8 cellular contexts compared by ENCODE assay signal in the genomic region with DNA sequence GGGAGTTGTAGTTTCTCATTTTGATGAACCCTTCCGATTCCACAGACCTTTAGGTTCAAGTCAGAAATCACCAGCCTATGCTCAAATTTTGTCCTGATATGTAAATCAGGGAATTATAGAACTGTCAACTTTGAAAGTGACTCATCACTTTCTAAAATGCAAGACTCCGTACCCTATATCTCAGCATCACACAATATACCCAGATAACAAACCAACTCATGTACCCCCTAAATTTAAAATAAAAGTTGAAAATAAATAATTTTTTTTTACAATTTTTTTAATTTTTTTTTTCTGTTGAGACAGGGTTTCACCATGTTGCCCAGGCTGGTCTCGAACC.
DNase-seq lines count a peak whose midpoint lies in the region; ATAC-seq and TF ChIP-seq lines count a peak whose summit lies in the region.

No MANE protein-coding gene starts in this region.

- H3K4me3 ChIP-seq in OCI-LY3 (ENCODE audit: low read length) (peak overlapping the region; percentile 51), parathyroid adenoma (ENCODE audit: low read depth, low read length) (peak overlapping the region; percentile 86)

- no peaks in the 10 kb centered on the region for H3K9me3 ChIP-seq in OCI-LY3 (ENCODE audit: insufficient read depth, low read length)
- H3K9me3 ChIP-seq in parathyroid adenoma (ENCODE audit: control insufficient read depth, low read length) = no peaks in the 10 kb centered on the region

- peak overlapping the region; percentile 95 for H3K27ac Mint-ChIP-seq in T-helper 1 cell treated with Interleukin-12 subunit alpha and Interleukin-12 subunit beta and Interleukin-4 antibody, amounts not matched to agents 30 μg/mL and 1 μg/mL, for 36 hours
- peak overlapping the region; percentile 41 to 89 for H3K27ac Mint-ChIP-seq in effector memory CD8-positive, alpha-beta T cell

- DNase-seq in T-helper 1 cell = no peak
- DNase-seq in effector memory CD8-positive, alpha-beta T cell = no peak
- DNase-seq in NCI-H2081 treated with DMSO at 0.1 percent for 48 hours (lab: John Stamatoyannopoulos, UW) = no peak
- no peak for DNase-seq in NCI-H1417 treated with DMSO at 0.1 percent for 48 hours (lab: John Stamatoyannopoulos, UW)
- no peak for DNase-seq in SKM-1 treated with dmso at 0.1 percent for 144 hours (lab: John Stamatoyannopoulos, UW; ENCODE audit: unreplicated experiment)

- no peak for ATAC-seq in effector memory CD8-positive, alpha-beta T cell (replicated peaks)

- H3K9me3 Mint-ChIP-seq in T-helper 1 cell treated with Interleukin-12 subunit alpha and Interleukin-12 subunit beta and Interleukin-4 antibody, amounts not matched to agents 30 μg/mL and 1 μg/mL, for 36 hours = no peaks in the 10 kb centered on the region
- no peaks in the 10 kb centered on the region for H3K9me3 Mint-ChIP-seq in effector memory CD8-positive, alpha-beta T cell

- H3K36me3 ChIP-seq in OCI-LY3 (replicated peaks; ENCODE audit: low read depth, low read length) (no peaks in the 10 kb centered on the region), parathyroid adenoma (ENCODE audit: control insufficient read depth, insufficient read depth, low read length) (no peaks in the 10 kb centered on the region)

- no peak overlapping the region for H3K9ac ChIP-seq in OCI-LY3 (ENCODE audit: low read length)
- no peak overlapping the region for H3K9ac ChIP-seq in parathyroid adenoma

- peaks cover 7% of the 10 kb centered on the region for H3K27me3 Mint-ChIP-seq in T-helper 1 cell treated with Interleukin-12 subunit alpha and Interleukin-12 subunit beta and Interleukin-4 antibody, amounts not matched to agents 30 μg/mL and 1 μg/mL, for 36 hours (ENCODE audit: low read depth)
- H3K27me3 Mint-ChIP-seq in effector memory CD8-positive, alpha-beta T cell = peaks cover 0 to 6% of the 10 kb centered on the region in 2 donors

- TF ChIP-seq CTCF in OCI-LY3 (IDR thresholded peaks at IDR 0.05; ENCODE audit: low read depth, low read length) (no peak), parathyroid adenoma (IDR thresholded peaks at IDR 0.05) (no peak)

- H3K27ac ChIP-seq in OCI-LY3 (ENCODE audit: low read length) (no peak overlapping the region), parathyroid adenoma (no peak overlapping the region)

- peaks cover 29% of the 10 kb centered on the region for H3K79me2 ChIP-seq in OCI-LY3 (ENCODE audit: low read length)
- H3K79me2 ChIP-seq in parathyroid adenoma = no peaks in the 10 kb centered on the region

- H3K4me1 ChIP-seq in OCI-LY3 (ENCODE audit: low read length) (peaks cover 4% of the 10 kb centered on the region), parathyroid adenoma (peaks cover 6% of the 10 kb centered on the region)

- no peak overlapping the region for H2AFZ ChIP-seq in OCI-LY3 (ENCODE audit: low read depth, low read length)
- no peak overlapping the region for H2AFZ ChIP-seq in parathyroid adenoma

- H3K4me3 Mint-ChIP-seq in T-helper 1 cell treated with Interleukin-12 subunit alpha and Interleukin-12 subunit beta and Interleukin-4 antibody, amounts not matched to agents 30 μg/mL and 1 μg/mL, for 36 hours = peak overlapping the region; percentile 94
- peak overlapping the region; percentile 78 to 92 for H3K4me3 Mint-ChIP-seq in effector memory CD8-positive, alpha-beta T cell

- H3K4me1 Mint-ChIP-seq in T-helper 1 cell treated with Interleukin-12 subunit alpha and Interleukin-12 subunit beta and Interleukin-4 antibody, amounts not matched to agents 30 μg/mL and 1 μg/mL, for 36 hours (ENCODE audit: low read depth) = peaks cover 24% of the 10 kb centered on the region
- peaks cover 17 to 19% of the 10 kb centered on the region in 2 donors for H3K4me1 Mint-ChIP-seq in effector memory CD8-positive, alpha-beta T cell (ENCODE audit: low read depth in 2 of 2)

- H4K20me1 ChIP-seq in OCI-LY3 (ENCODE audit: insufficient read depth, low read length) = no peaks in the 10 kb centered on the region

- peak overlapping the region; percentile 49 for H3K4me2 ChIP-seq in OCI-LY3 (ENCODE audit: low read length)
- peak overlapping the region; percentile 47 for H3K4me2 ChIP-seq in parathyroid adenoma (ENCODE audit: low read length)

- H3K27me3 ChIP-seq in OCI-LY3 (ENCODE audit: low read depth, low read length) (no peaks in the 10 kb centered on the region), parathyroid adenoma (ENCODE audit: control insufficient read depth, insufficient read depth, low read length) (no peaks in the 10 kb centered on the region)

- peaks cover 4% of the 10 kb centered on the region for H3K36me3 Mint-ChIP-seq in T-helper 1 cell treated with Interleukin-12 subunit alpha and Interleukin-12 subunit beta and Interleukin-4 antibody, amounts not matched to agents 30 μg/mL and 1 μg/mL, for 36 hours (ENCODE audit: low read depth)
- H3K36me3 Mint-ChIP-seq in effector memory CD8-positive, alpha-beta T cell (ENCODE audit: insufficient read depth) = peaks cover 12% of the 10 kb centered on the region
